Comparison of ENCODE assay signal across 9 cellular contexts in the genomic region with DNA sequence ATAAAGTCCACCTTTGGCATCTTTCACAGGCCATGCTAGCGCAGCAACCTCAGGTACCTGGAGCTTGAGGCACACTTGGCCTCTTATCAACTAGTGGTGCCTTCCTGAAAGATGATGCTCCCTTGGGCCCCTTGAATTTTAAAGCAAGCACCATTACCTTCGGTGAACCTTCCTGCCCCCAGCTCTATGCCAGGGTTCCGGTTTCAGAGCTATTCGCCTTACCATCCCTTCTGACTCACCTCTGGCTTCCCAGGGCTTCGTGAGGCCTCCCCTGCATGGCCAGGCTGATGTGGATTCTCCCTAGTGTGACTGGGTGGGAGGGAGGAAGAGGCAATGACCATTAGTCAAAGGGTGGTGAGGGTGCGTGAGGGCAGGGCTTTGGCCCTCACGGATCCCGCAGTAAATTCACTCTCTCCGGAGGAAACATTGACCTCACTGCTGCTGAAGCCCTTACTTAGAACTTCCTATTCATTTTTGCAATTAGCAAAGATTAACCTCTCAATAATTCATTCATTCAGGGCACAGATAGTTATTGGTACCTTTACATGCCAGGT. TPM values are rescaled to one million over a fixed set of nuclear protein-coding genes. Genes with fewer than 3 reads are reported as not detected.
DNase-seq lines count a peak whose midpoint lies in the region; ATAC-seq and TF ChIP-seq lines count a peak whose summit lies in the region.
"Had no signal": no experiment of that assay in that cellular context is flagged by ENCODE, and none has a peak within 500 bp of the region (broad histone marks: within the 10 kb centered on the region; RNA-seq: fewer than 3 reads in every experiment).

No MANE protein-coding gene starts in this region.

- H3K9me3 Mint-ChIP-seq in activated naive CD8-positive, alpha-beta T cell treated with anti-CD3 and anti-CD28 coated beads, Interleukin-2, amount 50 U/mL, for 24 hours: no peaks in the 10 kb centered on the region

- H3K4me3 Mint-ChIP-seq in activated naive CD8-positive, alpha-beta T cell treated with anti-CD3 and anti-CD28 coated beads, Interleukin-2, amount 50 U/mL, for 24 hours: no peak overlapping the region

- H3K27ac ChIP-seq in HUES6 (ENCODE audit: low read depth, low read length) (no peak overlapping the region), thoracic aorta (peak overlapping the region; percentile 78 to 87)

- ATAC-seq in activated naive CD8-positive, alpha-beta T cell treated with anti-CD3 and anti-CD28 coated beads, Interleukin-2, amount 50 U/mL, for 24 hours: no peak
- ATAC-seq in thoracic aorta (ENCODE audit: insufficient number of reproducible peaks, low FRiP score, low read depth) (peak; percentile 26), GM18505 (IDR thresholded peaks at IDR 0.05; ENCODE audit: unreplicated experiment) (no peak), HG03139 (IDR thresholded peaks at IDR 0.05; ENCODE audit: unreplicated experiment) (no peak)

- H3K36me3 Mint-ChIP-seq in activated naive CD8-positive, alpha-beta T cell treated with anti-CD3 and anti-CD28 coated beads, Interleukin-2, amount 50 U/mL, for 24 hours (ENCODE audit: low read depth): no peaks in the 10 kb centered on the region

- H3K4me1 Mint-ChIP-seq in activated naive CD8-positive, alpha-beta T cell treated with anti-CD3 and anti-CD28 coated beads, Interleukin-2, amount 50 U/mL, for 24 hours: peaks cover 40% of the 10 kb centered on the region

- DNase-seq in activated naive CD8-positive, alpha-beta T cell treated with anti-CD3 and anti-CD28 coated beads, Interleukin-2, amount 50 U/mL, for 24 hours: no peak
- peak; percentile 80 for DNase-seq in iris pigment epithelial cell (ENCODE audit: low read depth)
- no peak for DNase-seq in thoracic aorta (ENCODE audit: low spot score)
- no peak for DNase-seq in NCI-H748 treated with DMSO at 0.1 percent for 48 hours (lab: John Stamatoyannopoulos, UW)
- DNase-seq: SHP77, small intestine had no signal

- peak overlapping the region; percentile 56 for H3K9ac ChIP-seq in HUES6 (ENCODE audit: low read length)

- no peaks in the 10 kb centered on the region for H3K27me3 ChIP-seq in HUES6 (ENCODE audit: control insufficient read depth, insufficient read depth, low read length)
- no peaks in the 10 kb centered on the region for H3K27me3 ChIP-seq in thoracic aorta (replicated peaks; ENCODE audit: insufficient read depth)

- peaks cover 31% of the 10 kb centered on the region for H3K4me1 ChIP-seq in HUES6 (ENCODE audit: control insufficient read depth, insufficient read depth, low read length)
- H3K4me1 ChIP-seq in thoracic aorta (ENCODE audit: control insufficient read depth in 1 of 2, low read depth in 2 of 2): peaks cover 12 to 23% of the 10 kb centered on the region in 2 donors

- TF ChIP-seq POLR2A in GM18505 (IDR thresholded peaks at IDR 0.05; ENCODE audit: borderline replicate concordance, extremely low read depth, insufficient read depth, insufficient read length): no peak

- peak overlapping the region; percentile 38 for H3K27ac Mint-ChIP-seq in activated naive CD8-positive, alpha-beta T cell treated with anti-CD3 and anti-CD28 coated beads, Interleukin-2, amount 50 U/mL, for 24 hours

- no peak for TF ChIP-seq CTCF in thoracic aorta (IDR thresholded peaks at IDR 0.05)

- H3K36me3 ChIP-seq in HUES6 (ENCODE audit: control insufficient read depth, insufficient read depth, low read length) (no peaks in the 10 kb centered on the region), thoracic aorta (no peaks in the 10 kb centered on the region)

- no peaks in the 10 kb centered on the region for H3K9me3 ChIP-seq in HUES6 (ENCODE audit: control insufficient read depth, insufficient read depth, low read depth, low read length)
- H3K9me3 ChIP-seq in thoracic aorta: no peaks in the 10 kb centered on the region

- H3K4me3 ChIP-seq in HUES6 (ENCODE audit: low read depth, low read length): no peak overlapping the region
- no peak overlapping the region for H3K4me3 ChIP-seq in thoracic aorta

- no peaks in the 10 kb centered on the region for H3K27me3 Mint-ChIP-seq in activated naive CD8-positive, alpha-beta T cell treated with anti-CD3 and anti-CD28 coated beads, Interleukin-2, amount 50 U/mL, for 24 hours

RNA-seq across cellular contexts. Expression of a gene that starts 16.3 kb away (rescaled TPM):
- total RNA-seq in thoracic aorta: 100 to 1,000 TPM in 1 of 2 donors, 10 to 100 TPM in 1; 47.2 to 109 TPM
